13 cellular contexts compared by ENCODE assay signal in genomic region chr11:123590296-123590912, GRCh38.
DNase-seq lines count a peak whose midpoint lies in the region; ATAC-seq and TF ChIP-seq lines count a peak whose summit lies in the region.
"Had no signal": no experiment of that assay in that cellular context is flagged by ENCODE, and none has a peak within 500 bp of the region (broad histone marks: within the 10 kb centered on the region; RNA-seq: fewer than 3 reads in every experiment).

No MANE protein-coding gene starts in this region.

- ATAC-seq in GM21786 (IDR thresholded peaks at IDR 0.05; ENCODE audit: unreplicated experiment) (no peak), GM21515 (IDR thresholded peaks at IDR 0.05; ENCODE audit: unreplicated experiment) (no peak)

- peaks cover 45% of the 10 kb centered on the region for H3K4me1 Mint-ChIP-seq in endothelial cell (ENCODE audit: unreplicated experiment)
- no peaks in the 10 kb centered on the region for H3K4me1 Mint-ChIP-seq in CD8-positive, alpha-beta memory T cell

- H3K27ac ChIP-seq in BLaER1 treated with 17β-estradiol and CSF1 and Interleukin-3, amounts not matched to agents 10 nM and 100 nM, result no peak overlapping the region; a peak in 1 of 22 replicates
- no peak overlapping the region for H3K27ac ChIP-seq in CD8-positive, alpha-beta memory T cell (ENCODE audit: low read depth, low read length)

- TF ChIP-seq CTCF in endothelial cell (IDR thresholded peaks at IDR 0.05; ENCODE audit: unreplicated experiment), result no peak

- H3K4me3 Mint-ChIP-seq in endothelial cell (ENCODE audit: unreplicated experiment), result no peak overlapping the region
- no peak overlapping the region for H3K4me3 Mint-ChIP-seq in CD8-positive, alpha-beta memory T cell

- no peaks in the 10 kb centered on the region for H3K27me3 ChIP-seq in BLaER1 treated with 17β-estradiol and CSF1 and Interleukin-3, amounts not matched to agents 10 nM and 100 nM
- H3K27me3 ChIP-seq in CD8-positive, alpha-beta memory T cell (ENCODE audit: insufficient read depth, low read length, poor library complexity, severe bottlenecking), result no peaks in the 10 kb centered on the region

- peaks cover 0 to 32% (median 18%) of the 10 kb centered on the region in 11 experiments; a peak in 11 of 22 replicates for H3K36me3 ChIP-seq in BLaER1 treated with 17β-estradiol and CSF1 and Interleukin-3, amounts not matched to agents 10 nM and 100 nM
- no peaks in the 10 kb centered on the region for H3K36me3 ChIP-seq in CD8-positive, alpha-beta memory T cell (ENCODE audit: insufficient read depth, low read length)

- H3K4me3 ChIP-seq in BLaER1 treated with 17β-estradiol and CSF1 and Interleukin-3, amounts not matched to agents 10 nM and 100 nM, result no peak overlapping the region
- no peak overlapping the region for H3K4me3 ChIP-seq in CD8-positive, alpha-beta memory T cell (ENCODE audit: low read length)

- H3K4me2 ChIP-seq in BLaER1 treated with 17β-estradiol and CSF1 and Interleukin-3, amounts not matched to agents 10 nM and 100 nM, result peak overlapping the region in 10 of 11 experiments; percentile 26 to 58 (median 44); a peak in 16 of 22 replicates

- H3K9ac ChIP-seq in BLaER1 treated with 17β-estradiol and CSF1 and Interleukin-3, amounts not matched to agents 10 nM and 100 nM, result no peak overlapping the region

- H3K27me3 Mint-ChIP-seq in endothelial cell (ENCODE audit: unreplicated experiment), result peaks cover 14% of the 10 kb centered on the region
- H3K27me3 Mint-ChIP-seq in CD8-positive, alpha-beta memory T cell, result peaks cover 0 to 1% of the 10 kb centered on the region in 2 donors

- H3K36me3 Mint-ChIP-seq in endothelial cell (ENCODE audit: low read depth, unreplicated experiment), result peaks cover 37% of the 10 kb centered on the region
- H3K36me3 Mint-ChIP-seq in CD8-positive, alpha-beta memory T cell, result peaks cover 0 to 39% (median 14%) of the 10 kb centered on the region in 3 donors

- peaks cover 11 to 26% (median 20%) of the 10 kb centered on the region in 10 experiments; a peak in 19 of 20 replicates for H3K4me1 ChIP-seq in BLaER1 treated with 17β-estradiol and CSF1 and Interleukin-3, amounts not matched to agents 10 nM and 100 nM
- H3K4me1 ChIP-seq in CD8-positive, alpha-beta memory T cell (ENCODE audit: insufficient read depth, low read length), result no peaks in the 10 kb centered on the region

- CTCF ChIA-PET in CD8-positive, alpha-beta memory T cell (lab: Charles Lee), result no interaction called here

- H3K9me3 ChIP-seq in BLaER1 treated with 17β-estradiol and CSF1 and Interleukin-3, amounts not matched to agents 10 nM and 100 nM (replicated peaks in 1 of 11), result no peaks in the 10 kb centered on the region
- no peaks in the 10 kb centered on the region for H3K9me3 ChIP-seq in CD8-positive, alpha-beta memory T cell (ENCODE audit: low read length)

- H3K27ac Mint-ChIP-seq in endothelial cell (ENCODE audit: unreplicated experiment), result no peak overlapping the region
- no peak overlapping the region for H3K27ac Mint-ChIP-seq in CD8-positive, alpha-beta memory T cell

- DNase-seq in MV-4-11 (lab: John Stamatoyannopoulos, UW), result peak; percentile 84
- peak; percentile 45 for DNase-seq in endothelial cell (ENCODE audit: low spot score)
- DNase-seq in myocyte (ENCODE audit: low read depth), result peak; percentile 97
- DNase-seq in SHP77 (lab: John Stamatoyannopoulos, UW), result no peak
- DNase-seq in CD8-positive, alpha-beta memory T cell, result no peak
- DNase-seq: activated CD4-positive, alpha-beta T cell treated with anti-CD3 and anti-CD28 coated beads for 1 hour; caudate nucleus; DMS153; NCI-H226; trophoblast cell had no signal

- H4K20me1 ChIP-seq in BLaER1 treated with 17β-estradiol and CSF1 and Interleukin-3, amounts not matched to agents 10 nM and 100 nM, result peaks cover 0 to 9% (median 0%) of the 10 kb centered on the region in 11 experiments; a peak in 2 of 22 replicates

- H3K9me3 Mint-ChIP-seq in endothelial cell (ENCODE audit: unreplicated experiment), result no peaks in the 10 kb centered on the region
- H3K9me3 Mint-ChIP-seq in CD8-positive, alpha-beta memory T cell, result no peaks in the 10 kb centered on the region

- POLR2A ChIA-PET in CD8-positive, alpha-beta memory T cell (lab: Charles Lee), result no interaction called here

Comparison
In these comparisons a context has a peak if more than half of its experiments do, and no peak if none do; other contexts are left out.
1. DNase-seq: peak in MV-4-11 (single experiment), endothelial cell (single experiment) and myocyte (single experiment); none in SHP77 (0 of 2) and CD8-positive, alpha-beta memory T cell (0 of 5).